ENCODE assay signal across 8 cellular contexts in the genomic region with DNA sequence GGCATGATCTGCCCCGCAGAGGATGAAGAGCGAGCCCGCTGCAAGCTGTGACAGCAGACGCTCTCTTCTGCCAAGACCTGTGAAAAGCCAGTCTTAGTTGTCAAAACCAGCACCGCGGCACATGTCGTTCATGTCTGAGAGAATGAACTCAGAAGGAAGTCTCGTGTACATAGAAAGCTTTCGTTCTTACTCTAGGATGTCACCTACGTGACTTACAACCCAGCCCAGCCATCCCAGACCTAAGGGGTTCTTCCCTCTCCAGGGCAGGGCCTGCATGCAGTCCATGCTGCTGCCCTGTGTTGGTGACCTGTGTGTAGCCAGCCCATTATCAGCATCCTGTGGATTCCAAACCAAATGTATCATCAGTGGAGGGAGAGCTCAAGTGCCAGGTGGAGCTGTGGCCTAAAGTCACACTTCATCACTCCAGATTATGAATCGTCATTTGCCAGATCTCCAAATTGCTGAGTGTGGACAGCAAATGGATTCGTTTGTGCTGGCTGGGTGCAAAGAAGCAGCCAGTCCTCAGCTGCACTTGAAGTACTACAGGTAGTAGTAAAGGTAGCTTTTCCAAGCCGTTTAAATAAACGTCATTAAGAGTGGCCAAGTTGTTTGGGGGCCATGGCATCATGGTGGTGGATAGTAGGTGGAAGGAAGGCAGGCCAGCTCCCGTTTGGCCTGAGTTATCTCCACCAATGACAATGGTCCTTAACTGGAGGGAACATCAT.
DNase-seq lines count a peak whose midpoint lies in the region; ATAC-seq and TF ChIP-seq lines count a peak whose summit lies in the region.

No MANE protein-coding gene starts in this region.

- ATAC-seq in GM19395 (IDR thresholded peaks at IDR 0.05; ENCODE audit: unreplicated experiment) (peak; percentile 84), HG03439 (IDR thresholded peaks at IDR 0.05; ENCODE audit: unreplicated experiment) (peak; percentile 78), foreskin keratinocyte (no peak)
- ATAC-seq in activated naive CD4-positive, alpha-beta T cell treated with anti-CD3 and anti-CD28 coated beads, Interleukin-2, amount 50 U/mL, for 72 hours = peak; percentile 78 to 86

- H3K27ac Mint-ChIP-seq in activated naive CD4-positive, alpha-beta T cell treated with anti-CD3 and anti-CD28 coated beads, Interleukin-2, amount 50 U/mL, for 72 hours = peak overlapping the region; percentile 77 to 96
- H3K27ac Mint-ChIP-seq in MCF 10A (ENCODE audit: low read depth, unreplicated experiment) = no peak overlapping the region

- intact Hi-C loops in MCF 10A (cut with micrococcal nuclease) = no loop called here

- no peaks in the 10 kb centered on the region for H3K4me1 ChIP-seq in foreskin keratinocyte

- CTCF ChIA-PET in MCF 10A (lab: Yijun Ruan, JAX) = interaction anchor here (0.6 to 2.3 kb wide), 5 partner anchors 56 to 1452 kb away, joined by 3 to 5 read pairs (median 4); a partner anchor contains a TSS

- no peak overlapping the region for H3K27ac ChIP-seq in foreskin keratinocyte

- TF ChIP-seq CTCF in foreskin keratinocyte (conservative IDR thresholded peaks at IDR 0.05) (no peak), MCF 10A (IDR thresholded peaks at IDR 0.05; ENCODE audit: unreplicated experiment) (no peak)

- H3K4me1 Mint-ChIP-seq in MCF 10A (ENCODE audit: insufficient read depth, unreplicated experiment) = peaks cover 18% of the 10 kb centered on the region

- BruUV-seq in MCF 10A (replicated peaks; lab: Mats Ljungman, UMichigan) = no TSS peak

- H3K4me3 Mint-ChIP-seq in MCF 10A (ENCODE audit: unreplicated experiment) = no peak overlapping the region

- no peaks in the 10 kb centered on the region for H3K27me3 ChIP-seq in foreskin keratinocyte

- POLR2A ChIA-PET in MCF 10A (lab: Yijun Ruan, JAX) = interaction anchor here (0.5 kb wide), 1 partner anchor 24 kb away, joined by 3 read pairs; no protein-coding TSS in a partner anchor

- DNase-seq in activated naive CD4-positive, alpha-beta T cell treated with anti-CD3 and anti-CD28 coated beads, Interleukin-2, amount 50 U/mL, for 72 hours (ENCODE audit: low spot score in 2 of 2) = peak; percentile 65 to 79
- peak in 2 of 3 donors; percentile 58 to 63 for DNase-seq in stimulated activated CD4-positive, alpha-beta T cell treated with anti-CD3 and anti-CD28 coated beads, TNF-alpha, amount 100 ng/mL, for 48 hours (ENCODE audit: low read depth in 3 of 3)
- DNase-seq in foreskin keratinocyte (no peak), MCF 10A (ENCODE audit: unreplicated experiment) (no peak), putamen (ENCODE audit: low spot score) (no peak), AG08395 (ENCODE audit: low spot score) (no peak)

- H3K27me3 Mint-ChIP-seq in MCF 10A (ENCODE audit: insufficient read depth, unreplicated experiment) = no peaks in the 10 kb centered on the region

- peaks cover 23 to 61% of the 10 kb centered on the region in 2 donors for H3K36me3 Mint-ChIP-seq in activated naive CD4-positive, alpha-beta T cell treated with anti-CD3 and anti-CD28 coated beads, Interleukin-2, amount 50 U/mL, for 72 hours
- H3K36me3 Mint-ChIP-seq in MCF 10A (ENCODE audit: insufficient read depth, unreplicated experiment) = peaks cover 34% of the 10 kb centered on the region

- no peaks in the 10 kb centered on the region for H3K9me3 Mint-ChIP-seq in activated naive CD4-positive, alpha-beta T cell treated with anti-CD3 and anti-CD28 coated beads, Interleukin-2, amount 50 U/mL, for 72 hours
- H3K9me3 Mint-ChIP-seq in MCF 10A (ENCODE audit: unreplicated experiment) = no peaks in the 10 kb centered on the region

Comparison
In these comparisons a context has a peak if more than half of its experiments do, and no peak if none do; other contexts are left out.
1. DNase-seq: peak in activated naive CD4-positive, alpha-beta T cell treated with anti-CD3 and anti-CD28 coated beads, Interleukin-2, amount 50 U/mL, for 72 hours (2 of 2) and stimulated activated CD4-positive, alpha-beta T cell treated with anti-CD3 and anti-CD28 coated beads, TNF-alpha, amount 100 ng/mL, for 48 hours (2 of 3); none in foreskin keratinocyte (0 of 2), MCF 10A (single experiment), putamen (single experiment) and AG08395 (single experiment).